In the genomic region with DNA sequence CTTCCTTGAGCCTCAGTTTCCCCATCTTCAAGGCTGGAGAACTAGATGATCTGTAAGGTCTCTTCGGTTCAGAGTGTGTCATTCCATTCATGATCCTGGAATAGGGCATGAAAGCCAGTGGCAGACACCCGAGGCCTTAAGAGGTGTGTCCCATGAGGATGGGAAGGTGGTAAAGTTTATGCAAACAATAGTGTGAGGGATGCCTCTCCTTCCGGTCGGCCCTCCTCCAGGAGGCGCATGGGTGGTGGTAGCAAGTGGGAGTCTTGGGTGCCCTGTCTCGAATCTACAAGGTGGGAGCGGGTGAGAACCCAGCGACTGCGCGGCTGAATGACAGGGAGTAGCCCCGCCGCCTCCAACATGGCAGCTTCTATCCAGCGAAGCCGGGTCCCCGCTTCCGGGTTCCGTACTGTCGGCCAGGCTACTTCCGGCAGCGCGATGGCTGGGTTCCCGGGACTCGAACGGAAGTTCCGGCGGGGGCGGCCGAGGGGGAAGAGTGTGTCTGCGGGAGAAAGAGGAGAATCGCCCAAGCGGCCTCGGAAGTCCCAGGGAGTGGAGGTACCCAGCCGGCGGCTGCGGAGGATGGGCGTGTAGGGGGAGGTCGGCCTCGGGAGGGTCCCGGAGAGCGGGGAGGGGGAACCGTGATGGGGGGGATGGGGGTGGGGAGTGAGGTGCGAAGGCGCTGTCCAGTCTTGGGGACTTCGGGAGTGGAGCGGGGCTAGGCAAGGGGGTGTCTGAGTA, we compare ENCODE assay signal across 8 cellular contexts. TPM values are rescaled to one million over a fixed set of nuclear protein-coding genes. Genes with fewer than 3 reads are reported as not detected.
DNase-seq lines count a peak whose midpoint lies in the region; ATAC-seq and TF ChIP-seq lines count a peak whose summit lies in the region.

Gene LYPLA2 (plus strand): TSS at position 450 of the 738 bp plus-strand sequence. CDS start 1,538 bp downstream, outside the sequence.

- H3K4me3 Mint-ChIP-seq in neural crest cell: peak within 1 kb of the TSS; percentile 99

- DNase-seq in DMS79 (lab: John Stamatoyannopoulos, UW): peak; percentile 85
- DNase-seq in LNCaP clone FGC (ENCODE audit: low read depth): no peak
- DNase-seq in SJCRH30: peak; percentile 94
- peak; percentile 79 for DNase-seq in activated gamma-delta T cell treated with Interleukin-2 at 50 U/mL for 16 hours
- DNase-seq in fibroblast of villous mesenchyme (ENCODE audit: low read depth): peak; percentile 92
- peak; percentile 86 for DNase-seq in neural crest cell (ENCODE audit: low read depth, low spot score)
- DNase-seq in stomach: peak; percentile 96

- H3K27me3 Mint-ChIP-seq in neural crest cell (ENCODE audit: low read depth): peaks cover 3% of the 10 kb centered on the region

- peaks cover 18% of the 10 kb centered on the region for H3K4me1 Mint-ChIP-seq in neural crest cell

- H3K4me3 ChIP-seq in LNCaP clone FGC (ENCODE audit: low read depth, low read length): peak within 1 kb of the TSS; percentile 85
- H3K4me3 ChIP-seq in SJCRH30: peak within 1 kb of the TSS; percentile 57
- H3K4me3 ChIP-seq in fibroblast of villous mesenchyme (ENCODE audit: low read depth, low read length): peak within 1 kb of the TSS; percentile 93
- peak within 1 kb of the TSS; percentile 70 to 87 (median 82) for H3K4me3 ChIP-seq in stomach

- peaks cover 15% of the 10 kb centered on the region for H3K36me3 Mint-ChIP-seq in neural crest cell (ENCODE audit: low read depth)

- TF ChIP-seq CTCF in LNCaP clone FGC (IDR thresholded peaks at IDR 0.05; ENCODE audit: control insufficient read depth, extremely low read depth, insufficient read depth): no peak
- no peak for TF ChIP-seq CTCF in fibroblast of villous mesenchyme (IDR thresholded peaks at IDR 0.05; ENCODE audit: insufficient read depth, low read depth, low read length)
- TF ChIP-seq CTCF in neural crest cell (conservative IDR thresholded peaks at IDR 0.05): no peak
- no peak for TF ChIP-seq CTCF in stomach (IDR thresholded peaks at IDR 0.05)

- no peak for TF ChIP-seq POLR2A in stomach (IDR thresholded peaks at IDR 0.05)

- H3K4me1 ChIP-seq in SJCRH30 (peaks cover 9% of the 10 kb centered on the region; the same call in 1 of the 2 replicates), stomach (peaks cover 47 to 58% (median 55%) of the 10 kb centered on the region in 4 donors)

- 1 to 2% (median 1%) methylated on average over 27 to 45 of the region's 45 CpGs for WGBS in stomach, 5 donors

- ATAC-seq in GM21723 (IDR thresholded peaks at IDR 0.05; ENCODE audit: unreplicated experiment): peak; percentile 69

- H3K27ac ChIP-seq in SJCRH30 (peak within 1 kb of the TSS; percentile 15; the same call in 1 of the 2 replicates), stomach (peak within 1 kb of the TSS; percentile 82 to 88 (median 84))

- no peak for TF ChIP-seq EP300 in stomach (IDR thresholded peaks at IDR 0.05)

- H3K9me3 ChIP-seq in SJCRH30 (replicated peaks): no peaks in the 10 kb centered on the region
- H3K9me3 ChIP-seq in stomach: no peaks in the 10 kb centered on the region

- no peaks in the 10 kb centered on the region for H3K9me3 Mint-ChIP-seq in neural crest cell

- peak within 1 kb of the TSS; percentile 91 for H3K27ac Mint-ChIP-seq in neural crest cell (ENCODE audit: unreplicated experiment)

- no peaks in the 10 kb centered on the region for H3K27me3 ChIP-seq in SJCRH30
- no peaks in the 10 kb centered on the region for H3K27me3 ChIP-seq in stomach

- peaks cover 9% of the 10 kb centered on the region for H3K36me3 ChIP-seq in SJCRH30
- peaks cover 43 to 62% (median 61%) of the 10 kb centered on the region in 4 donors for H3K36me3 ChIP-seq in stomach

- intact Hi-C loops in stomach (cut with DNase I; ENCODE audit: low total_unique reads): no loop called here

RNA-seq across cellular contexts. Expression of gene LYPLA2, which starts in this region (rescaled TPM):
- total RNA-seq in SJCRH30 (2014; rRNA removed; shearing (Covaris generic)): 61.2 and 66.8 TPM in 2 replicates
- 46.7 and 48.8 TPM in 2 replicates for total RNA-seq in fibroblast of villous mesenchyme
- total RNA-seq in neural crest cell: 88.9 and 89.6 TPM in 2 replicates
- total RNA-seq in stomach: 10 to 100 TPM; 29.0 to 84.6 (median 36.2) TPM
- 10 to 100 TPM; 61.1 to 85.2 (median 67.6) TPM for polyA plus RNA-seq in stomach
